In the genomic region with DNA sequence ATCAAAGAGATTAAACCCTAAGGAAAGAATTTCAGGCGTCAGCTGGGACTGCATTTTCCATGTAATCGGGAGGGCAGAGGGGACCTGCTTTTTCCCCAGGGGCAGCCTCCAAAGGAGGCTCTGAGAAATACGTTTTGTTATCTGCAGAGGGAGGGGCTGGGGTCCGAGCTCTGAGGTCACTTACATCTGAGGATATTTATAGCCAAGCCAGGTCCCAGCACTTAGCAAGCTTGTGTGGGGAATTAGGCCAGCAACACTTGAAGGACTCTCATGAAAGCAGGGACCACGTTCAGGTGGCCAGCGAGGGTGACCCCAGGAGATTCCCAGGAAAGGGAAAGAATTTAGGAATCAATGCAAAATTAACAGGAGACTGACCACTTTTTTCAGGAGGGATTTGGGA, we compare ENCODE assay signal across 22 cellular contexts. TPM values are rescaled to one million over a fixed set of nuclear protein-coding genes. Genes with fewer than 3 reads are reported as not detected.
DNase-seq lines count a peak whose midpoint lies in the region; ATAC-seq and TF ChIP-seq lines count a peak whose summit lies in the region.
"Had no signal": no experiment of that assay in that cellular context is flagged by ENCODE, and none has a peak within 500 bp of the region (broad histone marks: within the 10 kb centered on the region; RNA-seq: fewer than 3 reads in every experiment).

No MANE protein-coding gene starts in this region.

- H3K27me3 ChIP-seq in left ventricle myocardium inferior (ENCODE audit: low read depth) (no peaks in the 10 kb centered on the region), spleen (replicated peaks in 1 of 7) (no peaks in the 10 kb centered on the region)

- H3K9me3 ChIP-seq in left ventricle myocardium inferior (replicated peaks) = no peaks in the 10 kb centered on the region
- no peaks in the 10 kb centered on the region for H3K9me3 ChIP-seq in spleen

- H3K4me1 ChIP-seq in left ventricle myocardium inferior = peaks cover 6% of the 10 kb centered on the region
- peaks cover 0 to 16% (median 0%) of the 10 kb centered on the region in 6 donors for H3K4me1 ChIP-seq in spleen

- 47 to 72% (median 61%) methylated on average over 6 of the region's 6 CpGs for WGBS in spleen, 5 donors

- peak; percentile 57 for ATAC-seq in Right ventricle myocardium inferior
- ATAC-seq in GM21576 (IDR thresholded peaks at IDR 0.05; ENCODE audit: unreplicated experiment) = no peak
- no peak for ATAC-seq in HG03108 (IDR thresholded peaks at IDR 0.05; ENCODE audit: unreplicated experiment)
- ATAC-seq: GM12878, Panc1 had no signal

- DNase-seq in Right ventricle myocardium inferior (ENCODE audit: missing footprints) = no peak
- DNase-seq in cardiac septum (ENCODE audit: low spot score) = no peak
- peak; percentile 2 for DNase-seq in RPMI8226
- DNase-seq in left ventricle myocardium inferior = no peak
- peak; percentile 22 for DNase-seq in spleen
- DNase-seq in NCI-H510A (lab: John Stamatoyannopoulos, UW) = no peak
- DNase-seq: CD8-positive, alpha-beta memory T cell; DND-41; GDM1; GM23248; HCEC 1CT; KG1; NCI-H1417 treated with DMSO at 0.1 percent for 48 hours; NCI-H2029; NCI-H2171 treated with DMSO at 0.1 percent for 48 hours; NCI-H510A treated with DMSO at 0.1 percent for 48 hours; NCI-H82; SHP77 had no signal

- H3K36me3 ChIP-seq in left ventricle myocardium inferior = no peaks in the 10 kb centered on the region
- no peaks in the 10 kb centered on the region for H3K36me3 ChIP-seq in spleen

- H3K4me3 ChIP-seq in left ventricle myocardium inferior (peak overlapping the region; percentile 27), spleen (no peak overlapping the region)
- H3K4me3 ChIP-seq: GM12878, GM23248 had no signal

- TF ChIP-seq POLR2A in spleen (IDR thresholded peaks at IDR 0.05) = no peak

- no peak overlapping the region for H3K27ac ChIP-seq in left ventricle myocardium inferior (replicated peaks)
- no peak overlapping the region for H3K27ac ChIP-seq in spleen
- H3K27ac ChIP-seq: GM23248 had no signal

- intact Hi-C loops in Right ventricle myocardium inferior (cut with DNase I) (no loop called here), cardiac septum (cut with DNase I) (no loop called here), left ventricle myocardium inferior (cut with micrococcal nuclease) (no loop called here), spleen (cut with DNase I; ENCODE audit: low total_unique reads) (no loop called here)

- TF ChIP-seq CTCF in left ventricle myocardium inferior (IDR thresholded peaks at IDR 0.05; ENCODE audit: borderline replicate concordance) (no peak), spleen (IDR thresholded peaks at IDR 0.05 in 8 of 11, conservative IDR thresholded peaks at IDR 0.05 in 3 of 11) (no peak)

RNA-seq across cellular contexts. Expression of a gene that starts 20.6 kb away (rescaled TPM):
- total RNA-seq in Right ventricle myocardium inferior = 101 TPM
- total RNA-seq in cardiac septum = 107 TPM
- 93.2 TPM for total RNA-seq in left ventricle myocardium inferior
- total RNA-seq in spleen = 100 to 1,000 TPM; 190 to 272 (median 211) TPM
- polyA plus RNA-seq in spleen = 100 to 1,000 TPM; 100 to 152 (median 146) TPM

RNA-seq across cellular contexts. Expression of a gene that starts 55.9 kb away (rescaled TPM):
- total RNA-seq in Right ventricle myocardium inferior (2.5 TPM), cardiac septum (3.9 TPM), left ventricle myocardium inferior (2.3 TPM), spleen (10 to 100 TPM in 1 of 7 donors, 1 to 10 TPM in 6; 5.8 to 10.5 (median 6.8) TPM)
- polyA plus RNA-seq in spleen = 1 to 10 TPM; 2.7 to 5.1 (median 4.3) TPM

RNA-seq across cellular contexts. Expression of a gene that starts 56.2 kb away (rescaled TPM):
- total RNA-seq in Right ventricle myocardium inferior = 78.1 TPM
- 73.8 TPM for total RNA-seq in cardiac septum
- total RNA-seq in left ventricle myocardium inferior = 75.5 TPM
- 100 to 1,000 TPM; 101 to 118 (median 111) TPM for total RNA-seq in spleen
- 10 to 100 TPM; 33.4 to 47.8 (median 40.9) TPM for polyA plus RNA-seq in spleen

Comparison
In these comparisons a context has a peak if more than half of its experiments do, and no peak if none do; other contexts are left out.
1. DNase-seq: peak in RPMI8226 (single experiment) and spleen (single experiment); none in Right ventricle myocardium inferior (single experiment), cardiac septum (single experiment), left ventricle myocardium inferior (single experiment) and NCI-H510A (single experiment).